In genomic region chr11:28110108-28110838, GRCh38 we compare ENCODE assay signal across 8 cellular contexts. TPM values are rescaled to one million over a fixed set of nuclear protein-coding genes. Genes with fewer than 3 reads are reported as not detected.
A peak's percentile ranks its signal among the peaks of the same experiment; 100 is the strongest.
DNase-seq lines count a peak whose midpoint lies in the region; ATAC-seq and TF ChIP-seq lines count a peak whose summit lies in the region.

No MANE protein-coding gene starts in this region.

- no peaks in the 10 kb centered on the region for H3K27me3 ChIP-seq in AG04450 (ENCODE audit: control insufficient read depth, insufficient read depth, low read length)

- intact Hi-C loops in left colon (cut with DNase I, micrococcal nuclease): no loop called here

- no peak for TF ChIP-seq CTCF in AG04450 (IDR thresholded peaks at IDR 0.05; ENCODE audit: low read depth, low read length)

- H3K4me3 ChIP-seq in AG04450 (ENCODE audit: low read depth, low read length): peak overlapping the region; percentile 68

- ATAC-seq in GM18861 (IDR thresholded peaks at IDR 0.05; ENCODE audit: unreplicated experiment) (peak; percentile 29), HG03097 (IDR thresholded peaks at IDR 0.05; ENCODE audit: low FRiP score, unreplicated experiment) (peak; percentile 35), left colon (peak; percentile 60)

- DNase-seq in AG04450 (ENCODE audit: low read depth, low spot score) (peak; percentile 47), NCI-H345 treated with DMSO at 0.1 percent for 48 hours (lab: John Stamatoyannopoulos, UW; ENCODE audit: unreplicated experiment) (peak; percentile 63), left colon (peak; percentile 79 to 83)
- peak; percentile 37 to 46 for DNase-seq in activated CD4-positive, alpha-beta T cell treated with anti-CD3 and anti-CD28 coated beads for 24 hours (ENCODE audit: low read depth in 2 of 2)
- peak; percentile 21 to 46 (median 34) for DNase-seq in stimulated activated CD4-positive, alpha-beta T cell treated with anti-CD3 and anti-CD28 coated beads, Interleukin-1b, Interleukin-23, amount 100 ng/mL, for 24 hours (ENCODE audit: low read depth in 4 of 4, low spot score in 1 of 4)

- H3K27ac ChIP-seq in AG04450 (ENCODE audit: low read depth, low read length): peak overlapping the region; percentile 85
- peak overlapping the region; percentile 35 for H3K27ac ChIP-seq in cingulate gyrus (ENCODE audit: low read depth, low read length)

- H3K9me3 ChIP-seq in AG04450 (ENCODE audit: control insufficient read depth, insufficient read depth, low read length): no peaks in the 10 kb centered on the region

- CTCF ChIA-PET in AG04450 (lab: Charles Lee): no interaction called here

- POLR2A ChIA-PET in AG04450 (lab: Yijun Ruan, JAX): interaction anchor here (0.6 to 4.8 kb wide), 3 partner anchors 105 to 410 kb away, joined by 4 to 28 read pairs (median 4); partner anchors contain the start of gene BDNF

RNA-seq across cellular contexts. Expression of gene METTL15, which starts 2.1 kb away (rescaled TPM):
- polyA plus RNA-seq in AG04450 (2011; rRNA removed): 11.1 and 15.2 TPM in 2 replicates
- 27.7 and 34.2 TPM in 2 replicates for polyA minus RNA-seq in AG04450 (2011; rRNA and poly(A)+ RNA removed)
- total RNA-seq in left colon: 10 to 100 TPM; 15.7 to 18.9 TPM

RNA-seq across cellular contexts. Expression of gene KIF18A, which starts 2.3 kb away (rescaled TPM):
- 5.4 and 8.9 TPM in 2 replicates for polyA plus RNA-seq in AG04450 (2011; rRNA removed)
- polyA minus RNA-seq in AG04450 (2011; rRNA and poly(A)+ RNA removed): 12.3 and 15.0 TPM in 2 replicates
- 1 to 10 TPM; 1.9 to 2.8 TPM for total RNA-seq in left colon

Comparison
In these comparisons a context has a peak if more than half of its experiments do, and no peak if none do; other contexts are left out.
1. Peak in every context shown above with its lines: DNase-seq, ATAC-seq, H3K4me3 ChIP-seq and H3K27ac ChIP-seq.